In genomic region chr14:56829151-56829550, GRCh38 we compare ENCODE assay signal across 37 cellular contexts. TPM values are rescaled to one million over a fixed set of nuclear protein-coding genes. Genes with fewer than 3 reads are reported as not detected.
"Had no signal": no experiment of that assay in that cellular context is flagged by ENCODE, and none has a peak within 500 bp of the region (broad histone marks: within the 10 kb centered on the region; RNA-seq: fewer than 3 reads in every experiment).

No MANE protein-coding gene starts in this region.

- H3K9me3 ChIP-seq: adrenal gland, ascending aorta, body of pancreas, breast epithelium had no signal

- H3K4me1 ChIP-seq: adrenal gland, ascending aorta, body of pancreas, breast epithelium had no signal

- H3K27me3 ChIP-seq: ascending aorta, body of pancreas, brain microvascular endothelial cell had no signal

- H3K27ac ChIP-seq: adrenal gland, ascending aorta, body of pancreas, brain microvascular endothelial cell, breast epithelium, cardiac muscle cell had no signal

- DNase-seq: activated effector memory CD4-positive, alpha-beta T cell treated with anti-CD3 and anti-CD28 coated beads, Interleukin-2, amount 50 U/mL, for 16 hours; activated effector memory CD4-positive, alpha-beta T cell treated with Interleukin-2 at 50 U/mL for 16 hours; activated gamma-delta T cell; activated gamma-delta T cell treated with Interleukin-2 at 50 U/mL for 16 hours; activated naive CD4-positive, alpha-beta T cell; activated naive CD4-positive, alpha-beta T cell treated with anti-CD3 and anti-CD28 coated beads for 36 hours; activated naive CD4-positive, alpha-beta T cell treated with anti-CD3 and anti-CD28 coated beads, Interleukin-2, amount 10 ng/mL, durations not matched to agents 7 days and 5 days; activated naive CD4-positive, alpha-beta T cell treated with anti-CD3 and anti-CD28 coated beads, Interleukin-2, amount 50 U/mL, for 16 hours; activated naive CD4-positive, alpha-beta T cell treated with Interleukin-2 at 50 U/mL for 16 hours; activated naive CD8-positive, alpha-beta T cell treated with anti-CD3 and anti-CD28 coated beads for 36 hours; activated naive CD8-positive, alpha-beta T cell treated with anti-CD3 and anti-CD28 coated beads, Interleukin-2, amount 10 ng/mL, durations not matched to agents 7 days and 5 days; activated naive CD8-positive, alpha-beta T cell treated with anti-CD3 and anti-CD28 coated beads, Interleukin-2, amount 50 U/mL, for 24 hours; activated T-cell treated with anti-CD3 and anti-CD28 coated beads, Interleukin-2, amount 50 U/mL, for 24 hours; activated T-cell treated with anti-CD3 and anti-CD28 coated beads, Interleukin-2, amount 50 U/mL, for 4 hours; activated T-cell treated with anti-CD3 and anti-CD28 coated beads, Interleukin-2, amount 50 U/mL, for 48 hours; activated T-cell treated with anti-CD3 and anti-CD28 coated beads, Interleukin-2, amount 50 U/mL, for 72 hours; adrenal gland; amniotic stem cell; amygdala; anterior cingulate cortex; aorta; body of pancreas; brain microvascular endothelial cell; caudate nucleus; central memory CD4-positive, alpha-beta T cell; cerebellar nuclear complex had no signal

- H3K36me3 ChIP-seq: adrenal gland, ascending aorta, brain microvascular endothelial cell, breast epithelium, cardiac muscle cell had no signal

- H3K4me3 ChIP-seq: adrenal gland, ascending aorta, body of pancreas, breast epithelium, cardiac muscle cell had no signal

- FAIRE-seq: astrocyte, bronchial epithelial cell had no signal

RNA-seq across cellular contexts. Expression of gene OTX2, which starts 18.9 kb away (rescaled TPM):
- total RNA-seq: activated naive CD4-positive, alpha-beta T cell treated with anti-CD3 and anti-CD28 coated beads for 36 hours; activated naive CD4-positive, alpha-beta T cell treated with anti-CD3 and anti-CD28 coated beads, Interleukin-2, amount 50 U/mL, for 72 hours; activated naive CD8-positive, alpha-beta T cell treated with anti-CD3 and anti-CD28 coated beads for 36 hours; activated naive CD8-positive, alpha-beta T cell treated with anti-CD3 and anti-CD28 coated beads, Interleukin-2, amount 10 ng/mL, durations not matched to agents 7 days and 5 days; activated T-cell treated with anti-CD3 and anti-CD28 coated beads, Interleukin-2, amount 50 U/mL, for 4 hours; activated T-cell treated with anti-CD3 and anti-CD28 coated beads, Interleukin-2, amount 50 U/mL, for 72 hours; activated T-helper 1 cell treated with anti-CD3 and anti-CD28 coated beads, Interleukin-12 subunit alpha, Interleukin-12 subunit beta, Interleukin-2, Interleukin-4 antibody, amounts not matched to agents 30 ng/mL and 10 ng/mL and 1 ng/mL, durations not matched to agents 14 hours and 24 hours and 36 hours; activated T-helper 17 cell treated with anti-CD3 and anti-CD28 coated beads, Interleukin-2, amount 50 U/mL, for 72 hours; activated T-helper 2 cell treated with anti-CD3 and anti-CD28 coated beads, Interferon-gamma antibody, Interleukin-2, Interleukin-4, amounts not matched to agents 10 μg/mL and 5 μg/mL and 100 μg/mL, durations not matched to agents 14 hours and 24 hours and 36 hours; adrenal gland; aorta; ascending aorta; body of pancreas; breast epithelium; bronchial epithelial cell; cardiac septum; chondrocyte had no signal
